In the genomic region with DNA sequence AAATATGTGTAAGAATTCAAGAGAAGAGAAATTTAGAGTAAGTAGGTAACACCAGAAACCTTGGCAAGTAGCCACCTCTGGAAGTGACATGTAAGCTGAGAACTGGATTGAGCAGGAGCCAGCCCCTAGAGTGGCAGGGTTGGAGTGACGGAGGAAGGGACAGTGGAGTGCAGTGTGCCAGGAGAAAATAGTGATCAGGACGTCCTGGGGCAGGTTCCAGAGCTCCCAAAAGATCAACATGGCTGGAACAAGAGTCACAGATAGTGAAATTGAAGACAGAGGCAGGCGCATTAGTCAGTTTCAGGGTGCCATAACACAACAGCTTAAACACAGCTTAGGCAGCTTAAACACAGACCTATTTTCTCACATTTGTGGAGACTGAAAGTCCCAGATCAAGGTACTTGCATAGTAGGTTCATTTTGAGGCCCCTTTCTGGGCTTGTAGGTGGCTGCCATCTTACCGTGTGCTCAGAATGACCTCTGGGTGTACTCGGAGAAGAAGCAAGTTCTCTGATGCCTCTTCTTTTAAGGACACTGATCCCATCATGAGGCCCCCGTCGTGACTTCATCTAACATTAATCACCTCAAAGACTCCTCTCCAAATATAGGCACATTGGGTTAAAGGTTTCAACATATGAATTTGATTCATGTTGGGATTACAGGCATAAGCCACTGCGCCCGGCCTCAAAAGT, we compare ENCODE assay signal across 16 cellular contexts. TPM values are rescaled to one million over a fixed set of nuclear protein-coding genes. Genes with fewer than 3 reads are reported as not detected.
DNase-seq lines count a peak whose midpoint lies in the region; ATAC-seq and TF ChIP-seq lines count a peak whose summit lies in the region.
"Had no signal": no experiment of that assay in that cellular context is flagged by ENCODE, and none has a peak within 500 bp of the region (broad histone marks: within the 10 kb centered on the region; RNA-seq: fewer than 3 reads in every experiment).

No MANE protein-coding gene starts in this region.

- H3K36me3 ChIP-seq in SJCRH30 (peaks cover 38% of the 10 kb centered on the region), right atrium auricular region (peaks cover 19% of the 10 kb centered on the region), upper lobe of right lung (peaks cover 46% of the 10 kb centered on the region)

- H3K4me3 ChIP-seq in SJCRH30 = no peak overlapping the region
- no peak overlapping the region for H3K4me3 ChIP-seq in right atrium auricular region
- no peak overlapping the region for H3K4me3 ChIP-seq in upper lobe of right lung
- H3K4me3 ChIP-seq: tibial artery had no signal

- H3K27ac ChIP-seq in SJCRH30 (no peak overlapping the region), right atrium auricular region (peak overlapping the region; percentile 76 to 84), upper lobe of right lung (no peak overlapping the region)
- H3K27ac ChIP-seq: tibial artery had no signal

- H3K9me3 ChIP-seq in SJCRH30 (replicated peaks) (no peaks in the 10 kb centered on the region), right atrium auricular region (no peaks in the 10 kb centered on the region), upper lobe of right lung (no peaks in the 10 kb centered on the region)
- H3K9me3 ChIP-seq: tibial artery had no signal

- ATAC-seq in Right ventricle myocardium inferior (peak; percentile 95), upper lobe of right lung (peak; percentile 76)
- no peak for ATAC-seq in activated CD4-positive, CD25-positive, alpha-beta regulatory T cell treated with anti-CD3 and anti-CD28 coated beads, Interleukin-2, amount 50 U/mL, for 24 hours

- intact Hi-C loops in Right ventricle myocardium inferior (cut with DNase I) (loop anchor here (2.0 kb wide), 1 partner anchor 59 kb away; the partner anchor contains the start of gene EXOC8), cardiac septum (cut with DNase I) (no loop called here), upper lobe of right lung (cut with DNase I) (no loop called here)

- H3K27me3 ChIP-seq in SJCRH30 = no peaks in the 10 kb centered on the region
- H3K27me3 ChIP-seq in right atrium auricular region = no peaks in the 10 kb centered on the region
- no peaks in the 10 kb centered on the region for H3K27me3 ChIP-seq in upper lobe of right lung
- H3K27me3 ChIP-seq: tibial artery had no signal

- DNase-seq in Right ventricle myocardium inferior (ENCODE audit: missing footprints) (peak; percentile 81), cardiac septum (ENCODE audit: low spot score) (no peak), SJCRH30 (peak; percentile 6 to 17), right atrium auricular region (ENCODE audit: low spot score) (peak; percentile 60), upper lobe of right lung (peak; percentile 71), cerebellar nuclear complex (lab: John Stamatoyannopoulos, UW) (no peak), activated gamma-delta T cell (lab: John Stamatoyannopoulos, UW) (no peak)
- DNase-seq: activated CD8-positive, alpha-beta T cell treated with anti-CD3 and anti-CD28 coated beads for 36 hours; COR-L47; kidney glomerular epithelial cell; naive B cell; NCI-H345; OCI-M1; stimulated activated CD4-positive, alpha-beta T cell treated with anti-CD3 and anti-CD28 coated beads, Interleukin-2, amount 100 ng/mL, for 48 hours; tibial artery had no signal

- H3K4me1 ChIP-seq in SJCRH30 = no peaks in the 10 kb centered on the region
- peaks cover 0 to 9% of the 10 kb centered on the region in 2 donors for H3K4me1 ChIP-seq in right atrium auricular region
- no peaks in the 10 kb centered on the region for H3K4me1 ChIP-seq in upper lobe of right lung
- H3K4me1 ChIP-seq: tibial artery had no signal

- TF ChIP-seq CTCF in right atrium auricular region (IDR thresholded peaks at IDR 0.05) (no peak), upper lobe of right lung (IDR thresholded peaks at IDR 0.05) (no peak)

RNA-seq across cellular contexts. Expression of gene GNPAT, which starts 37.2 kb away (rescaled TPM):
- total RNA-seq in Right ventricle myocardium inferior (59.1 TPM), cardiac septum (49.0 TPM), right atrium auricular region (10 to 100 TPM; 30.8 to 53.2 TPM), upper lobe of right lung (34.5 TPM)
- total RNA-seq in SJCRH30 (2014; rRNA removed; shearing (Covaris generic)) = 88.5 and 90.8 TPM in 2 replicates

RNA-seq across cellular contexts. Expression of gene EXOC8, which starts 59.4 kb away (rescaled TPM):
- 11.3 TPM for total RNA-seq in Right ventricle myocardium inferior
- total RNA-seq in cardiac septum = 11.5 TPM
- total RNA-seq in SJCRH30 (2014; rRNA removed; shearing (Covaris generic)) = 13.4 and 15.0 TPM in 2 replicates
- 10 to 100 TPM; 10.7 to 11.8 TPM for total RNA-seq in right atrium auricular region
- total RNA-seq in upper lobe of right lung = 19.3 TPM

RNA-seq across cellular contexts. Expression of gene SPRTN, which starts 59.8 kb away (rescaled TPM):
- total RNA-seq in Right ventricle myocardium inferior (6.5 TPM), cardiac septum (6.8 TPM), right atrium auricular region (1 to 10 TPM; 8.9 to 9.1 TPM), upper lobe of right lung (9.6 TPM)
- total RNA-seq in SJCRH30 (2014; rRNA removed; shearing (Covaris generic)) = 21.5 and 22.5 TPM in 2 replicates

Comparison
In these comparisons a context has a peak if more than half of its experiments do, and no peak if none do; other contexts are left out.
1. DNase-seq: peak in Right ventricle myocardium inferior (single experiment), SJCRH30 (2 of 2), right atrium auricular region (single experiment) and upper lobe of right lung (single experiment); none in cardiac septum (single experiment), cerebellar nuclear complex (0 of 2) and activated gamma-delta T cell (single experiment).
2. ATAC-seq: peak in Right ventricle myocardium inferior (single experiment) and upper lobe of right lung (single experiment); none in activated CD4-positive, CD25-positive, alpha-beta regulatory T cell treated with anti-CD3 and anti-CD28 coated beads, Interleukin-2, amount 50 U/mL, for 24 hours (0 of 2).
3. H3K27ac ChIP-seq: peak in right atrium auricular region (2 of 2); none in SJCRH30 (single experiment) and upper lobe of right lung (single experiment).